8 cellular contexts compared by ENCODE assay signal in the genomic region with DNA sequence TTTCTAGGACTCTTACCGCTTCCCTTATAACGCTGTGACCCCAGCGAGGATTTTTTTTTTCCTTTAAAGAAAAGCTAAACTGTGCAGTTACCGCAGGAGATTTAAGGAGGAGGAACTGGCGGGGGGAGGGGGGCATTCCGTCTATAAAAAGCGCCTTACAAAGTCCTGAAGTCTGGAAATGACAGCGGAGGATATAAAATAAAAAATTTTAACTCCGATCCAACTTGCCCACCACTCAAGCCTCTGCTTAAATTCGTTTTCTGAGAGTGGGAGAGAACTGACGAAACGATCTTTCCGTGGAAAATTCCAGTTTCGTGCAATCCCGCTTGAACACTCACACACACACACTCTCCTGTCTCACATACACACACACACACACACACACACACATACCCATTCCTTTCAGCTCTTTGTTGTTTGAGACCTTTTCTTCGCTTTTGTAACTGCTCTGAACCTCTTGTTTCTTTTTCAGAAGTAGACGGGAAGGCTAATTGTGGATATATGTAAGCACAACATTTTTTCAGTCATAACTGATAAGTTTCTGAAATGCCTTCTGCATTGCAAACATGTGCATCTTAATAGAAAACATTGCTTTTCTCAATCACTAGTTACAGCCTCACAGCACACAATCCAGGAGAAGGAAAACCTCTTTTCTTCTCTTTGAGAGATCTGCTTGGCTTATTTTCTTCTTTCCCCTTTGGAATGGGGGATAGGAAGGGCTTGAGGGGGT. TPM values are rescaled to one million over a fixed set of nuclear protein-coding genes. Genes with fewer than 3 reads are reported as not detected.
DNase-seq lines count a peak whose midpoint lies in the region; ATAC-seq and TF ChIP-seq lines count a peak whose summit lies in the region.

No MANE protein-coding gene starts in this region.

- no peak overlapping the region for H3K23ac ChIP-seq in neuronal stem cell (ENCODE audit: low read depth, low read length, poor library complexity)

- no peak overlapping the region for H2AFZ ChIP-seq in neuronal stem cell (ENCODE audit: low read length)

- no peak overlapping the region for H3K27ac Mint-ChIP-seq in CD4-positive, CD25-positive, alpha-beta regulatory T cell
- H3K27ac Mint-ChIP-seq in endothelial cell (ENCODE audit: unreplicated experiment), result no peak overlapping the region

- no peaks in the 10 kb centered on the region for H3K36me3 ChIP-seq in CD4-positive, CD25-positive, alpha-beta regulatory T cell (ENCODE audit: control insufficient read depth, insufficient read depth, low read length)
- H3K36me3 ChIP-seq in MG63 (no peaks in the 10 kb centered on the region), neuronal stem cell (replicated peaks in 1 of 2; ENCODE audit: control insufficient read depth in 2 of 2, insufficient read depth in 2 of 2, low read length in 2 of 2) (no peaks in the 10 kb centered on the region), body of pancreas (replicated peaks in 1 of 2; ENCODE audit: insufficient read depth in 1 of 2, low read depth in 2 of 2) (no peaks in the 10 kb centered on the region)

- H3K4me1 Mint-ChIP-seq in CD4-positive, CD25-positive, alpha-beta regulatory T cell, result peaks cover 0 to 36% (median 8%) of the 10 kb centered on the region in 4 donors
- H3K4me1 Mint-ChIP-seq in endothelial cell (ENCODE audit: unreplicated experiment), result peaks cover 31% of the 10 kb centered on the region

- intact Hi-C loops in body of pancreas (cut with DNase I), result no loop called here

- H3K9ac ChIP-seq in neuronal stem cell (ENCODE audit: low read depth, low read length, poor library complexity), result peak overlapping the region; percentile 57

- no peaks in the 10 kb centered on the region for H3K9me3 ChIP-seq in CD4-positive, CD25-positive, alpha-beta regulatory T cell (ENCODE audit: control insufficient read depth in 2 of 2, low read length in 2 of 2)
- H3K9me3 ChIP-seq in MG63, result no peaks in the 10 kb centered on the region
- H3K9me3 ChIP-seq in neuronal stem cell (replicated peaks in 1 of 2; ENCODE audit: control insufficient read depth in 2 of 2, insufficient read depth in 1 of 2, low read depth in 1 of 2, low read length in 2 of 2), result no peaks in the 10 kb centered on the region
- H3K9me3 ChIP-seq in body of pancreas, result no peaks in the 10 kb centered on the region

- peaks cover 14% of the 10 kb centered on the region for H3K4me1 ChIP-seq in CD4-positive, CD25-positive, alpha-beta regulatory T cell (ENCODE audit: control insufficient read depth, insufficient read depth, low read length, poor library complexity, severe bottlenecking)
- H3K4me1 ChIP-seq in neuronal stem cell (ENCODE audit: control insufficient read depth in 2 of 2, insufficient read depth in 1 of 2, low read depth in 1 of 2, low read length in 2 of 2) (peaks cover 0 to 9% of the 10 kb centered on the region in 2 donors), body of pancreas (peaks cover 5% of the 10 kb centered on the region)

- H4K91ac ChIP-seq in neuronal stem cell (ENCODE audit: low read depth, low read length, poor library complexity), result no peak overlapping the region

- peak overlapping the region; percentile 82 for H3K4me2 ChIP-seq in neuronal stem cell (ENCODE audit: insufficient read depth, low read length, poor library complexity, severe bottlenecking)

- no peak for DNase-seq in CD4-positive, CD25-positive, alpha-beta regulatory T cell
- DNase-seq in MG63 (no peak), endothelial cell (ENCODE audit: low spot score) (no peak), neuronal stem cell (ENCODE audit: low spot score) (peak; percentile 72), SW 1271 (lab: John Stamatoyannopoulos, UW) (no peak), NCI-H2196 (lab: John Stamatoyannopoulos, UW; ENCODE audit: unreplicated experiment) (no peak), body of pancreas (no peak), superior temporal gyrus (ENCODE audit: extremely low spot score) (no peak)

- H2AK5ac ChIP-seq in neuronal stem cell (ENCODE audit: low read depth, low read length), result no peak overlapping the region

- no peak overlapping the region for H3K27ac ChIP-seq in CD4-positive, CD25-positive, alpha-beta regulatory T cell (ENCODE audit: insufficient read depth, low read length, poor library complexity, severe bottlenecking)
- H3K27ac ChIP-seq in neuronal stem cell (replicated peaks; ENCODE audit: low read length) (peak overlapping the region; percentile 68), body of pancreas (no peak overlapping the region)

- no peaks in the 10 kb centered on the region for H3K79me1 ChIP-seq in neuronal stem cell (ENCODE audit: low read depth, low read length)

- H3K36me3 Mint-ChIP-seq in CD4-positive, CD25-positive, alpha-beta regulatory T cell, result no peaks in the 10 kb centered on the region
- no peaks in the 10 kb centered on the region for H3K36me3 Mint-ChIP-seq in endothelial cell (ENCODE audit: low read depth, unreplicated experiment)

- H3K9me3 Mint-ChIP-seq in CD4-positive, CD25-positive, alpha-beta regulatory T cell, result peaks cover 0 to 2% (median 0%) of the 10 kb centered on the region in 7 donors
- H3K9me3 Mint-ChIP-seq in endothelial cell (ENCODE audit: unreplicated experiment), result no peaks in the 10 kb centered on the region

- H3K4me3 ChIP-seq in CD4-positive, CD25-positive, alpha-beta regulatory T cell (ENCODE audit: low read depth, low read length), result no peak overlapping the region
- H3K4me3 ChIP-seq in MG63 (peak overlapping the region; percentile 41), neuronal stem cell (ENCODE audit: low read length in 2 of 2) (peak overlapping the region in 1 of 2 donors; percentile 82), body of pancreas (no peak overlapping the region)

- no peak overlapping the region for H3K18ac ChIP-seq in neuronal stem cell (ENCODE audit: low read length)

- H3K4me3 Mint-ChIP-seq in CD4-positive, CD25-positive, alpha-beta regulatory T cell, result peak overlapping the region in 3 of 4 donors; percentile 7 to 76 (median 73)
- peak overlapping the region; percentile 13 for H3K4me3 Mint-ChIP-seq in endothelial cell (ENCODE audit: unreplicated experiment)

- H3K4ac ChIP-seq in neuronal stem cell (ENCODE audit: low read length), result no peak overlapping the region

- TF ChIP-seq CTCF in endothelial cell (IDR thresholded peaks at IDR 0.05; ENCODE audit: unreplicated experiment) (no peak), body of pancreas (IDR thresholded peaks at IDR 0.05) (no peak)

- H2BK12ac ChIP-seq in neuronal stem cell (ENCODE audit: low read length), result no peak overlapping the region

- H3K27me3 ChIP-seq in CD4-positive, CD25-positive, alpha-beta regulatory T cell (ENCODE audit: control insufficient read depth, insufficient read depth, low read length), result peaks cover 51% of the 10 kb centered on the region
- H3K27me3 ChIP-seq in MG63, result peaks cover 5% of the 10 kb centered on the region
- peaks cover 0 to 89% (median 12%) of the 10 kb centered on the region in 3 experiments for H3K27me3 ChIP-seq in neuronal stem cell (ENCODE audit: control insufficient read depth in 3 of 3, insufficient read depth in 3 of 3, low read depth in 1 of 3, low read length in 3 of 3)
- peaks cover 0 to 14% of the 10 kb centered on the region in 2 donors for H3K27me3 ChIP-seq in body of pancreas

- H2BK120ac ChIP-seq in neuronal stem cell (ENCODE audit: low read depth, low read length), result no peak overlapping the region

- peaks cover 84% of the 10 kb centered on the region for H3K27me3 Mint-ChIP-seq in CD4-positive, CD25-positive, alpha-beta regulatory T cell
- peaks cover 27% of the 10 kb centered on the region for H3K27me3 Mint-ChIP-seq in endothelial cell (ENCODE audit: unreplicated experiment)

- ATAC-seq in CD4-positive, CD25-positive, alpha-beta regulatory T cell (ENCODE audit: low read depth in 2 of 2), result no peak
- ATAC-seq in body of pancreas, result no peak

- no peak overlapping the region for H3K14ac ChIP-seq in neuronal stem cell (ENCODE audit: low read length)

- H2BK15ac ChIP-seq in neuronal stem cell (ENCODE audit: low read length), result peak overlapping the region; percentile 95

- no CpG with 5 or more reads among the region's 17 CpGs for WGBS in neuronal stem cell (ENCODE audit: extremely low coverage in 2 of 2, insufficient read length in 2 of 2, insufficient replicate concordance in 1 of 2), 2 donors
- whole genome bisulfite sequencing in body of pancreas, 2 donors, result 49 to 69% methylated on average over 17 of the region's 17 CpGs

- peak overlapping the region; percentile 93 for H2BK5ac ChIP-seq in neuronal stem cell (ENCODE audit: low read length)

- TF ChIP-seq POLR2A in body of pancreas (IDR thresholded peaks at IDR 0.05), result no peak

- no peak overlapping the region for H4K8ac ChIP-seq in neuronal stem cell (ENCODE audit: low read depth, low read length)

RNA-seq across cellular contexts. Expression of a gene that starts 0.7 kb away (rescaled TPM):
- total RNA-seq in CD4-positive, CD25-positive, alpha-beta regulatory T cell, result not detected
- under 1 TPM in 2 of 4 donors, not detected in 2; 0.07 to 0.31 TPM for polyA plus RNA-seq in CD4-positive, CD25-positive, alpha-beta regulatory T cell
- total RNA-seq in MG63 (2014; rRNA removed; shearing (Covaris generic); ENCODE audit: low replicate concordance), result not detected in 2 replicates
- not detected for total RNA-seq in endothelial cell (ENCODE audit: unreplicated experiment)
- 29.1 TPM for polyA plus RNA-seq in neuronal stem cell (2013, experiment 1 of 2)
- 28.3 TPM for polyA plus RNA-seq in neuronal stem cell (2013, experiment 2 of 2)
- not detected for total RNA-seq in body of pancreas
